Comparison of ENCODE assay signal across 20 cellular contexts in genomic region chr2:212906620-212907019, GRCh38.
A peak's percentile ranks its signal among the peaks of the same experiment; 100 is the strongest.
DNase-seq lines count a peak whose midpoint lies in the region; ATAC-seq, FAIRE-seq and TF ChIP-seq lines count a peak whose summit lies in the region.
"Had no signal": no experiment of that assay in that cellular context is flagged by ENCODE, and none has a peak within 500 bp of the region (broad histone marks: within the 10 kb centered on the region; RNA-seq: fewer than 3 reads in every experiment).

No MANE protein-coding gene starts in this region.

- TF ChIP-seq POLR2A in transverse colon (IDR thresholded peaks at IDR 0.05), result no peak

- H3K9me3 ChIP-seq in mammary epithelial cell (replicated peaks; ENCODE audit: insufficient read depth, low read length), result no peaks in the 10 kb centered on the region
- no peaks in the 10 kb centered on the region for H3K9me3 ChIP-seq in keratinocyte (ENCODE audit: control insufficient read depth, low read depth, low read length)
- no peaks in the 10 kb centered on the region for H3K9me3 ChIP-seq in transverse colon
- H3K9me3 ChIP-seq: SJCRH30 had no signal

- no peak for TF ChIP-seq CTCF in mammary epithelial cell (conservative IDR thresholded peaks at IDR 0.05 in 1 of 2, IDR thresholded peaks at IDR 0.05 in 1 of 2; ENCODE audit: extremely low read depth in 1 of 2, insufficient read depth in 1 of 2, low read depth in 1 of 2, low read length in 2 of 2)
- TF ChIP-seq CTCF in keratinocyte (optimal IDR thresholded peaks at IDR 0.05 in 1 of 3, IDR thresholded peaks at IDR 0.05 in 1 of 3, conservative IDR thresholded peaks at IDR 0.05 in 1 of 3; ENCODE audit: extremely low read depth in 1 of 3, insufficient read depth in 2 of 3, low read length in 3 of 3), result no peak
- no peak for TF ChIP-seq CTCF in transverse colon (IDR thresholded peaks at IDR 0.05)

- H3K4me1 ChIP-seq in mammary epithelial cell (ENCODE audit: insufficient read depth, low read length) (peaks cover 25% of the 10 kb centered on the region), keratinocyte (ENCODE audit: control insufficient read depth, extremely low read depth, insufficient read depth, low read length) (peaks cover 24% of the 10 kb centered on the region), transverse colon (peaks cover 0 to 34% (median 14%) of the 10 kb centered on the region in 4 donors)
- H3K4me1 ChIP-seq: SJCRH30 had no signal

- H3K27ac ChIP-seq in mammary epithelial cell (ENCODE audit: insufficient read depth, low read depth, low read length), result peak overlapping the region; percentile 90
- no peak overlapping the region for H3K27ac ChIP-seq in keratinocyte (ENCODE audit: control insufficient read depth, insufficient read depth, low read length)
- peak overlapping the region; percentile 76 to 83 (median 78) for H3K27ac ChIP-seq in transverse colon
- H3K27ac ChIP-seq: HL-60, SJCRH30 had no signal

- H3K9ac ChIP-seq in mammary epithelial cell (ENCODE audit: insufficient read depth, low read length), result no peak overlapping the region
- no peak overlapping the region for H3K9ac ChIP-seq in keratinocyte (ENCODE audit: control insufficient read depth, extremely low read depth, insufficient read depth, low read length)

- TF ChIP-seq EP300 in transverse colon (IDR thresholded peaks at IDR 0.05; ENCODE audit: low read depth), result no peak

- in situ Hi-C loops in mammary epithelial cell (cut with MboI; ENCODE audit: low sequenced_read_pairs in 2 of 2) (no loop called here), transverse colon (cut with MboI; ENCODE audit: low pct_ligation_motif_present in 1 of 4, low pct_unique_long_range_greater_than_20kb in 1 of 4, low sequenced_read_pairs in 3 of 4) (no loop called here)

- H3K27me3 ChIP-seq in mammary epithelial cell (ENCODE audit: insufficient read depth, low read length) (no peaks in the 10 kb centered on the region), keratinocyte (ENCODE audit: control insufficient read depth, extremely low read depth, insufficient read depth, low read length) (no peaks in the 10 kb centered on the region), transverse colon (no peaks in the 10 kb centered on the region)
- H3K27me3 ChIP-seq: SJCRH30 had no signal

- H3K4me2 ChIP-seq in mammary epithelial cell (ENCODE audit: insufficient read depth, low read depth, low read length) (peak overlapping the region; percentile 63), keratinocyte (ENCODE audit: control insufficient read depth, extremely low read depth, insufficient read depth, low read depth, low read length) (no peak overlapping the region)
- H3K4me2 ChIP-seq: GM23338 had no signal

- dilution Hi-C loops in mammary epithelial cell (cut with HindIII; ENCODE audit: low sequenced_read_pairs), result no loop called here
- dilution Hi-C loops in keratinocyte (cut with MboI; ENCODE audit: extremely low pct_ligation_motif_present, low sequenced_read_pairs), result no loop called here

- CTCF ChIA-PET in mammary epithelial cell (lab: Charles Lee; ENCODE audit: low non-redundant PET), result no interaction called here

- no peak for ATAC-seq in HG02623 (IDR thresholded peaks at IDR 0.05; ENCODE audit: unreplicated experiment)
- no peak for ATAC-seq in GM19467 (IDR thresholded peaks at IDR 0.05; ENCODE audit: unreplicated experiment)
- ATAC-seq: GM23338 had no signal

- 39% methylated on average over 5 of the region's 5 CpGs for WGBS in mammary epithelial cell (ENCODE audit: low coverage, missing lambda C conversion rate)
- WGBS in transverse colon (ENCODE audit: low coverage in 1 of 2), 2 donors, result 61 to 65% methylated on average over 5 of the region's 5 CpGs

- H3K79me2 ChIP-seq in mammary epithelial cell (ENCODE audit: insufficient read depth, low read length) (no peaks in the 10 kb centered on the region), keratinocyte (ENCODE audit: control insufficient read depth, insufficient read depth, low read length) (no peaks in the 10 kb centered on the region)

- no peaks in the 10 kb centered on the region for H3K9me1 ChIP-seq in keratinocyte (ENCODE audit: control insufficient read depth, extremely low read depth, insufficient read depth, low read length)

- H4K20me1 ChIP-seq in mammary epithelial cell (ENCODE audit: insufficient read depth, low read length) (no peaks in the 10 kb centered on the region), keratinocyte (ENCODE audit: control insufficient read depth, extremely low read depth, insufficient read depth, low read length) (no peaks in the 10 kb centered on the region)

- H2AFZ ChIP-seq in mammary epithelial cell (ENCODE audit: low read depth, low read length), result peak overlapping the region; percentile 69
- H2AFZ ChIP-seq in keratinocyte (ENCODE audit: control insufficient read depth, low read length), result no peak overlapping the region

- intact Hi-C loops in mammary epithelial cell (cut with micrococcal nuclease), result no loop called here
- intact Hi-C loops in transverse colon (cut with DNase I; ENCODE audit: low total_unique reads), result no loop called here

- H3K36me3 ChIP-seq in mammary epithelial cell (ENCODE audit: insufficient read depth, low read length), result no peaks in the 10 kb centered on the region
- H3K36me3 ChIP-seq in keratinocyte (ENCODE audit: control insufficient read depth in 2 of 2, extremely low read depth in 1 of 2, insufficient read depth in 2 of 2, low read length in 2 of 2), result no peaks in the 10 kb centered on the region
- no peaks in the 10 kb centered on the region for H3K36me3 ChIP-seq in transverse colon
- H3K36me3 ChIP-seq: SJCRH30 had no signal

- peak; percentile 5 for FAIRE-seq in keratinocyte (lab: Jason Lieb, UNC)
- FAIRE-seq: RCC 7860 had no signal

- DNase-seq in NCI-H748 (lab: John Stamatoyannopoulos, UW; ENCODE audit: unreplicated experiment) (peak; percentile 56), NCI-H748 treated with DMSO at 0.1 percent for 48 hours (lab: John Stamatoyannopoulos, UW) (no peak), mammary epithelial cell (peak; percentile 54), keratinocyte (ENCODE audit: low read depth, low spot score) (no peak), transverse colon (no peak), NCI-H2227 (lab: John Stamatoyannopoulos, UW; ENCODE audit: unreplicated experiment) (no peak)
- DNase-seq: CD4-positive, CD25-positive, alpha-beta regulatory T cell; DND-41; GDM1; KG1; NCI-H1092; NCI-H1694; NCI-H446; NCI-H82; SJCRH30 had no signal

- BruUV-seq in mammary epithelial cell (replicated peaks; lab: Mats Ljungman, UMichigan), result no TSS peak

- H3K4me3 ChIP-seq in mammary epithelial cell (replicated peaks in 1 of 3; ENCODE audit: insufficient read depth in 1 of 3, low read depth in 2 of 3, low read length in 3 of 3), result no peak overlapping the region
- H3K4me3 ChIP-seq in keratinocyte (ENCODE audit: control insufficient read depth in 2 of 3, extremely low read depth in 1 of 3, insufficient read depth in 2 of 3, low read depth in 1 of 3, low read length in 3 of 3), result no peak overlapping the region
- H3K4me3 ChIP-seq in transverse colon, result peak overlapping the region in 1 of 4 donors; percentile 5
- H3K4me3 ChIP-seq: GM23338, SJCRH30 had no signal

Comparison
In these comparisons a context has a peak if more than half of its experiments do, and no peak if none do; other contexts are left out.
1. DNase-seq: peak in NCI-H748 (single experiment) and mammary epithelial cell (single experiment); none in NCI-H748 treated with DMSO at 0.1 percent for 48 hours (single experiment), keratinocyte (single experiment), transverse colon (single experiment) and NCI-H2227 (single experiment).